28 cellular contexts compared by ENCODE assay signal in genomic region chr17:15928286-15928785, GRCh38. TPM values are rescaled to one million over a fixed set of nuclear protein-coding genes. Genes with fewer than 3 reads are reported as not detected.
A peak's percentile ranks its signal among the peaks of the same experiment; 100 is the strongest.
DNase-seq lines count a peak whose midpoint lies in the region; ATAC-seq and TF ChIP-seq lines count a peak whose summit lies in the region.
"Had no signal": no experiment of that assay in that cellular context is flagged by ENCODE, and none has a peak within 500 bp of the region (broad histone marks: within the 10 kb centered on the region; RNA-seq: fewer than 3 reads in every experiment).

No MANE protein-coding gene starts in this region.

- H3K36me3 ChIP-seq in endodermal cell (ENCODE audit: control insufficient read depth, insufficient read depth, low read length), result no peaks in the 10 kb centered on the region
- no peaks in the 10 kb centered on the region for H3K36me3 ChIP-seq in neuronal stem cell (replicated peaks in 1 of 2; ENCODE audit: control insufficient read depth in 2 of 2, insufficient read depth in 2 of 2, low read length in 2 of 2)
- H3K36me3 ChIP-seq: ascending aorta, colonic mucosa, spleen, uterus had no signal

- no peak overlapping the region for H3K4me3 ChIP-seq in endodermal cell (ENCODE audit: low read length)
- H3K4me3 ChIP-seq in neuronal stem cell (ENCODE audit: low read length in 2 of 2), result no peak overlapping the region
- H3K4me3 ChIP-seq: ascending aorta, colonic mucosa, spleen, uterus had no signal

- DNase-seq in natural killer cell treated with Interleukin-12 subunit alpha and Interleukin-12 subunit beta and Interleukin-15 and Interleukin-18, amount 100 ng/mL, for 72 hours (ENCODE audit: low spot score), result no peak
- no peak for DNase-seq in natural killer cell
- peak; percentile 37 for DNase-seq in endodermal cell
- no peak for DNase-seq in neuronal stem cell (ENCODE audit: low spot score)
- DNase-seq in activated CD8-positive, alpha-beta T cell treated with anti-CD3 and anti-CD28 coated beads for 36 hours, result no peak
- DNase-seq: activated CD4-positive, alpha-beta memory T cell treated with anti-CD3 and anti-CD28 coated beads, Interleukin-2, amount 10 ng/mL, durations not matched to agents 7 days and 5 days; activated CD4-positive, alpha-beta T cell treated with anti-CD3 and anti-CD28 coated beads for 1 hour; colonic mucosa; DMS53; effector CD8-positive, alpha-beta T cell; glutamatergic neuron; NCI-H1436; NCI-H345; NCI-H69; SHP77; stimulated activated CD4-positive, alpha-beta T cell treated with anti-CD3 and anti-CD28 coated beads, Interleukin-2, amount 100 ng/mL, for 24 hours; stimulated activated naive CD8-positive, alpha-beta T cell treated with anti-CD3 and anti-CD28 coated beads, Interleukin-15, amount 100 ng/mL, for 72 hours; uterus had no signal

- no peak overlapping the region for H3K27ac ChIP-seq in endodermal cell (ENCODE audit: low read depth, low read length)
- H3K27ac ChIP-seq in neuronal stem cell (replicated peaks; ENCODE audit: low read length), result no peak overlapping the region
- H3K27ac ChIP-seq: ascending aorta, colonic mucosa, parathyroid adenoma, uterus had no signal

- no peak overlapping the region for H4K91ac ChIP-seq in neuronal stem cell (ENCODE audit: low read depth, low read length, poor library complexity)

- peak overlapping the region; percentile 26 for H2BK5ac ChIP-seq in neuronal stem cell (ENCODE audit: low read length)

- H3K18ac ChIP-seq in neuronal stem cell (ENCODE audit: low read length), result peak overlapping the region; percentile 24

- H3K79me1 ChIP-seq in neuronal stem cell (ENCODE audit: low read depth, low read length), result no peaks in the 10 kb centered on the region

- no peaks in the 10 kb centered on the region for H3K27me3 ChIP-seq in endodermal cell (ENCODE audit: control insufficient read depth, insufficient read depth, low read length, poor library complexity, severe bottlenecking)
- H3K27me3 ChIP-seq in neuronal stem cell (ENCODE audit: control insufficient read depth in 3 of 3, insufficient read depth in 3 of 3, low read depth in 1 of 3, low read length in 3 of 3), result peaks cover 0 to 5% (median 0%) of the 10 kb centered on the region in 3 experiments
- H3K27me3 ChIP-seq: ascending aorta, colonic mucosa, uterus had no signal

- H2BK15ac ChIP-seq in neuronal stem cell (ENCODE audit: low read length), result no peak overlapping the region

- no peak overlapping the region for H3K9ac ChIP-seq in endodermal cell (ENCODE audit: extremely low read depth, low read length, poor library complexity, severe bottlenecking)
- H3K9ac ChIP-seq in neuronal stem cell (ENCODE audit: low read depth, low read length, poor library complexity), result peak overlapping the region; percentile 63
- H3K9ac ChIP-seq: parathyroid adenoma had no signal

- H3K23ac ChIP-seq in neuronal stem cell (ENCODE audit: low read depth, low read length, poor library complexity), result no peak overlapping the region

- H3K4me1 ChIP-seq in endodermal cell (ENCODE audit: control insufficient read depth, insufficient read depth, low read length), result no peaks in the 10 kb centered on the region
- peaks cover 0 to 2% of the 10 kb centered on the region in 2 donors for H3K4me1 ChIP-seq in neuronal stem cell (ENCODE audit: control insufficient read depth in 2 of 2, insufficient read depth in 1 of 2, low read depth in 1 of 2, low read length in 2 of 2)
- H3K4me1 ChIP-seq: ascending aorta, colonic mucosa, parathyroid adenoma, uterus had no signal

- no peak overlapping the region for H2AK5ac ChIP-seq in neuronal stem cell (ENCODE audit: low read depth, low read length)

- WGBS in endodermal cell (ENCODE audit: insufficient coverage in 1 of 2, insufficient read length in 1 of 2), 2 experiments, result 93 to 95% methylated on average over 4 to 9 of the region's 9 CpGs
- no CpG with 5 or more reads among the region's 9 CpGs for WGBS in neuronal stem cell (ENCODE audit: extremely low coverage in 2 of 2, insufficient read length in 2 of 2, insufficient replicate concordance in 1 of 2), 2 donors

- H3K27me3 Mint-ChIP-seq in natural killer cell treated with Interleukin-12 subunit alpha and Interleukin-12 subunit beta and Interleukin-15 and Interleukin-18, amount 100 ng/mL, for 72 hours, result peaks cover 11 to 23% of the 10 kb centered on the region in 2 donors
- H3K27me3 Mint-ChIP-seq in natural killer cell (ENCODE audit: low read depth in 2 of 2) (peaks cover 10 to 17% of the 10 kb centered on the region in 2 donors), endodermal cell (ENCODE audit: insufficient read depth) (peaks cover 9% of the 10 kb centered on the region)
- H3K27me3 Mint-ChIP-seq in activated CD8-positive, alpha-beta T cell treated with anti-CD3 and anti-CD28 coated beads for 36 hours, result peaks cover 21% of the 10 kb centered on the region

- no peak overlapping the region for H3K4ac ChIP-seq in neuronal stem cell (ENCODE audit: low read length)

- CTCF ChIA-PET in activated CD8-positive, alpha-beta T cell treated with anti-CD3 and anti-CD28 coated beads for 36 hours (lab: Charles Lee), result no interaction called here

- intact Hi-C loops in natural killer cell (cut with micrococcal nuclease), result no loop called here
- intact Hi-C loops in activated CD8-positive, alpha-beta T cell treated with anti-CD3 and anti-CD28 coated beads for 36 hours (cut with micrococcal nuclease), result no loop called here

- H2BK12ac ChIP-seq in neuronal stem cell (ENCODE audit: low read length), result no peak overlapping the region

- no peaks in the 10 kb centered on the region for H3K9me3 Mint-ChIP-seq in natural killer cell treated with Interleukin-12 subunit alpha and Interleukin-12 subunit beta and Interleukin-15 and Interleukin-18, amount 100 ng/mL, for 72 hours
- H3K9me3 Mint-ChIP-seq in natural killer cell, result peaks cover 0 to 2% of the 10 kb centered on the region in 2 donors
- no peaks in the 10 kb centered on the region for H3K9me3 Mint-ChIP-seq in endodermal cell
- H3K9me3 Mint-ChIP-seq in activated CD8-positive, alpha-beta T cell treated with anti-CD3 and anti-CD28 coated beads for 36 hours, result no peaks in the 10 kb centered on the region
- H3K9me3 Mint-ChIP-seq: activated CD4-positive, alpha-beta memory T cell treated with anti-CD3 and anti-CD28 coated beads, Interleukin-2, amount 10 ng/mL, durations not matched to agents 7 days and 5 days; activated T-helper 2 cell treated with anti-CD3 and anti-CD28 coated beads, Interferon-gamma antibody, Interleukin-2, Interleukin-4, amounts not matched to agents 10 μg/mL and 5 μg/mL and 100 μg/mL, durations not matched to agents 14 hours and 24 hours and 36 hours; mesothelial cell of epicardium; nephron; stimulated activated naive CD8-positive, alpha-beta T cell treated with anti-CD3 and anti-CD28 coated beads, Interleukin-15, amount 100 ng/mL, for 72 hours had no signal

- H2BK120ac ChIP-seq in neuronal stem cell (ENCODE audit: low read depth, low read length), result no peak overlapping the region

- H3K4me3 Mint-ChIP-seq in natural killer cell treated with Interleukin-12 subunit alpha and Interleukin-12 subunit beta and Interleukin-15 and Interleukin-18, amount 100 ng/mL, for 72 hours, result peak overlapping the region; percentile 60
- H3K4me3 Mint-ChIP-seq in natural killer cell (no peak overlapping the region), endodermal cell (no peak overlapping the region)
- no peak overlapping the region for H3K4me3 Mint-ChIP-seq in activated CD8-positive, alpha-beta T cell treated with anti-CD3 and anti-CD28 coated beads for 36 hours
- H3K4me3 Mint-ChIP-seq: activated CD4-positive, alpha-beta memory T cell treated with anti-CD3 and anti-CD28 coated beads, Interleukin-2, amount 10 ng/mL, durations not matched to agents 7 days and 5 days; mesothelial cell of epicardium; nephron; stimulated activated naive CD8-positive, alpha-beta T cell treated with anti-CD3 and anti-CD28 coated beads, Interleukin-15, amount 100 ng/mL, for 72 hours had no signal

- no peak overlapping the region for H3K4me2 ChIP-seq in neuronal stem cell (ENCODE audit: insufficient read depth, low read length, poor library complexity, severe bottlenecking)

- H3K9me3 ChIP-seq in endodermal cell (ENCODE audit: control insufficient read depth, low read length), result no peaks in the 10 kb centered on the region
- H3K9me3 ChIP-seq in neuronal stem cell (replicated peaks in 1 of 2; ENCODE audit: control insufficient read depth in 2 of 2, insufficient read depth in 1 of 2, low read depth in 1 of 2, low read length in 2 of 2), result no peaks in the 10 kb centered on the region
- H3K9me3 ChIP-seq: ascending aorta, colonic mucosa, spleen, uterus had no signal

- H3K4me1 Mint-ChIP-seq in natural killer cell treated with Interleukin-12 subunit alpha and Interleukin-12 subunit beta and Interleukin-15 and Interleukin-18, amount 100 ng/mL, for 72 hours (ENCODE audit: low read depth in 2 of 2), result peaks cover 12 to 14% of the 10 kb centered on the region in 2 donors
- H3K4me1 Mint-ChIP-seq in natural killer cell (peaks cover 10 to 17% of the 10 kb centered on the region in 2 donors), endodermal cell (peaks cover 5% of the 10 kb centered on the region)
- H3K4me1 Mint-ChIP-seq in activated CD8-positive, alpha-beta T cell treated with anti-CD3 and anti-CD28 coated beads for 36 hours (ENCODE audit: low read depth), result peaks cover 3% of the 10 kb centered on the region
- H3K4me1 Mint-ChIP-seq: activated CD4-positive, alpha-beta memory T cell treated with anti-CD3 and anti-CD28 coated beads, Interleukin-2, amount 10 ng/mL, durations not matched to agents 7 days and 5 days; stimulated activated naive CD8-positive, alpha-beta T cell treated with anti-CD3 and anti-CD28 coated beads, Interleukin-15, amount 100 ng/mL, for 72 hours had no signal

- no peak for TF ChIP-seq CTCF in natural killer cell (IDR thresholded peaks at IDR 0.05)
- TF ChIP-seq CTCF in endodermal cell (conservative IDR thresholded peaks at IDR 0.05), result no peak
- TF ChIP-seq CTCF in activated CD8-positive, alpha-beta T cell treated with anti-CD3 and anti-CD28 coated beads for 36 hours (IDR thresholded peaks at IDR 0.05), result no peak

- no peak overlapping the region for H4K8ac ChIP-seq in neuronal stem cell (ENCODE audit: low read depth, low read length)

- H3K14ac ChIP-seq in neuronal stem cell (ENCODE audit: low read length), result no peak overlapping the region

- H2AFZ ChIP-seq in neuronal stem cell (ENCODE audit: low read length), result no peak overlapping the region
- H2AFZ ChIP-seq: parathyroid adenoma had no signal

- H3K36me3 Mint-ChIP-seq in natural killer cell treated with Interleukin-12 subunit alpha and Interleukin-12 subunit beta and Interleukin-15 and Interleukin-18, amount 100 ng/mL, for 72 hours, result no peaks in the 10 kb centered on the region
- no peaks in the 10 kb centered on the region for H3K36me3 Mint-ChIP-seq in natural killer cell
- no peaks in the 10 kb centered on the region for H3K36me3 Mint-ChIP-seq in endodermal cell (ENCODE audit: low read depth)
- H3K36me3 Mint-ChIP-seq in activated CD8-positive, alpha-beta T cell treated with anti-CD3 and anti-CD28 coated beads for 36 hours (ENCODE audit: low read depth), result no peaks in the 10 kb centered on the region
- H3K36me3 Mint-ChIP-seq: mesothelial cell of epicardium had no signal

- POLR2A ChIA-PET in activated CD8-positive, alpha-beta T cell treated with anti-CD3 and anti-CD28 coated beads for 36 hours (lab: Charles Lee), result no interaction called here

- H3K27ac Mint-ChIP-seq in natural killer cell treated with Interleukin-12 subunit alpha and Interleukin-12 subunit beta and Interleukin-15 and Interleukin-18, amount 100 ng/mL, for 72 hours, result peak overlapping the region; percentile 16 to 78
- H3K27ac Mint-ChIP-seq in natural killer cell (peak overlapping the region in 1 of 2 donors; percentile 82), endodermal cell (no peak overlapping the region)
- H3K27ac Mint-ChIP-seq in activated CD8-positive, alpha-beta T cell treated with anti-CD3 and anti-CD28 coated beads for 36 hours, result no peak overlapping the region
- H3K27ac Mint-ChIP-seq: activated CD4-positive, alpha-beta memory T cell treated with anti-CD3 and anti-CD28 coated beads, Interleukin-2, amount 10 ng/mL, durations not matched to agents 7 days and 5 days; activated T-helper 2 cell treated with anti-CD3 and anti-CD28 coated beads, Interferon-gamma antibody, Interleukin-2, Interleukin-4, amounts not matched to agents 10 μg/mL and 5 μg/mL and 100 μg/mL, durations not matched to agents 14 hours and 24 hours and 36 hours; mesothelial cell of epicardium; nephron had no signal

- ATAC-seq in natural killer cell treated with Interleukin-12 subunit alpha and Interleukin-12 subunit beta and Interleukin-15 and Interleukin-18, amount 100 ng/mL, for 72 hours, result no peak
- no peak for ATAC-seq in natural killer cell
- no peak for ATAC-seq in activated CD8-positive, alpha-beta T cell treated with anti-CD3 and anti-CD28 coated beads for 36 hours
- no peak for ATAC-seq in GM18861 (IDR thresholded peaks at IDR 0.05; ENCODE audit: unreplicated experiment)
- no peak for ATAC-seq in GM18517 (IDR thresholded peaks at IDR 0.05; ENCODE audit: unreplicated experiment)
- ATAC-seq: HCT116; Panc1; stimulated activated naive CD8-positive, alpha-beta T cell treated with anti-CD3 and anti-CD28 coated beads, Interleukin-15, amount 100 ng/mL, for 72 hours had no signal

RNA-seq across cellular contexts. Expression of gene ADORA2B, which starts 16.6 kb away (rescaled TPM):
- 1 to 10 TPM in 1 of 2 donors, under 1 TPM in 1; 0.95 to 3.2 TPM for total RNA-seq in natural killer cell treated with Interleukin-12 subunit alpha and Interleukin-12 subunit beta and Interleukin-15 and Interleukin-18, amount 100 ng/mL, for 72 hours
- under 1 TPM; 0.14 to 0.88 (median 0.41) TPM for total RNA-seq in natural killer cell
- total RNA-seq in endodermal cell, result 1 to 10 TPM; 1.8 to 2.0 TPM
- 3.3 TPM for polyA plus RNA-seq in endodermal cell (2013, experiment 1 of 2)
- 4.0 TPM for polyA plus RNA-seq in endodermal cell (2013, experiment 2 of 2)
- polyA plus RNA-seq in neuronal stem cell (2013, experiment 1 of 2), result 1.7 TPM
- polyA plus RNA-seq in neuronal stem cell (2013, experiment 2 of 2), result 1.5 TPM
- total RNA-seq in activated CD8-positive, alpha-beta T cell treated with anti-CD3 and anti-CD28 coated beads for 36 hours, result 1 to 10 TPM; 4.2 to 5.4 TPM
- total RNA-seq: ascending aorta had no signal

Comparison
In these comparisons a context has a peak if more than half of its experiments do, and no peak if none do; other contexts are left out.
1. H3K27ac Mint-ChIP-seq: peak in natural killer cell treated with Interleukin-12 subunit alpha and Interleukin-12 subunit beta and Interleukin-15 and Interleukin-18, amount 100 ng/mL, for 72 hours (2 of 2); none in endodermal cell (single experiment) and activated CD8-positive, alpha-beta T cell treated with anti-CD3 and anti-CD28 coated beads for 36 hours (single experiment).